ENCODE assay signal across 1 cellular context in the genomic region with DNA sequence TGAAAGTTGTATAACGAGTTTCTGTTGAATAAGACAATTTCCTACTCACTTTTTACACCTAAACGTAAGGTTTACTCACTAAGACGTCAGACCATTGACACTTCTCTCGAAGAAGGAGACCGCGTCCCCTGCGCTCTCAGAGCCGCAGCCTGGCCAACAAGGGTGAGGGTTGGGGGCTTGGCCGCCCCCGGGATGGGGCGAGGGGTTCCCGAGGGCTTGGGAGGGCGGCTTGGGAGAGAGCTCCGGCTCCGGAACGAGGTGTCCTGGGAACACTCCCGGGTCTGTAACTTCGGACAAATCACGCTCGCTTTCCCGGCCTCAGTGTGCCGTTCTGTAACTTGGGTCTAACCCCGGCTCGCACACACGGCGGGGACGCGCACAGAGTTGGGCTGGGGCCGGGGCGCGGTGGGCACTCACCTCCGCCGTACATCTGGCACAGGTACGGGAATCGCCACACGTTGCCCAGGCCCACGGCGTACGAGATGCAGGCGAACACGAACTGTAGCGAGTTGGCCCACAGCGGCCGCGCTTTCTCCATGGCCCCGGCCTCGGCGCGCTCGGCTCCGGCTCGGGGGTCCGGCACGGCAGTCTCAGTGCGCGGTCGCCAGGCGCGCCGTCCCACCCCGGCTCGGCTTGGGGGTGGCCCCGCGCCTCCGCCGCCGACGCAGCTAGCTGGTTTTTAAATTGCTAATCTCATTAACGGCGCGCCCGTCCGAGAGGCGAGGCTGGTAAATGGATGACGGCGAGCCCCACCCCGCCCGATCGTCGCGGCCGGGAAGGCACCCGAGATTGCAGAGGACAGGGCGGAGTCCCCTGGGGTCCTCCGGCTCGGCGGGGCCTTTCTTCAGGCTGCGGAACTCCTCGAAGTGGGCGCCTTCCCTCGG.
TF ChIP-seq lines count a peak whose summit lies in the region.

A gene with protein sequence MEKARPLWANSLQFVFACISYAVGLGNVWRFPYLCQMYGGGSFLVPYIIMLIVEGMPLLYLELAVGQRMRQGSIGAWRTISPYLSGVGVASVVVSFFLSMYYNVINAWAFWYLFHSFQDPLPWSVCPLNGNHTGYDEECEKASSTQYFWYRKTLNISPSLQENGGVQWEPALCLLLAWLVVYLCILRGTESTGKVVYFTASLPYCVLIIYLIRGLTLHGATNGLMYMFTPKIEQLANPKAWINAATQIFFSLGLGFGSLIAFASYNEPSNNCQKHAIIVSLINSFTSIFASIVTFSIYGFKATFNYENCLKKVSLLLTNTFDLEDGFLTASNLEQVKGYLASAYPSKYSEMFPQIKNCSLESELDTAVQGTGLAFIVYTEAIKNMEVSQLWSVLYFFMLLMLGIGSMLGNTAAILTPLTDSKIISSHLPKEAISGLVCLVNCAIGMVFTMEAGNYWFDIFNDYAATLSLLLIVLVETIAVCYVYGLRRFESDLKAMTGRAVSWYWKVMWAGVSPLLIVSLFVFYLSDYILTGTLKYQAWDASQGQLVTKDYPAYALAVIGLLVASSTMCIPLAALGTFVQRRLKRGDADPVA (minus strand): TSS at position 655 of the 884 bp plus-strand sequence. CDS start 117 bp downstream, at position 538.

TF ChIP-seq in HCT116, 20 proteins besides CTCF, POLR2A, EP300 and RAD21 (continued from another document):
- TF ChIP-seq POLR2AphosphoS5 (IDR thresholded peaks at IDR 0.05; ENCODE audit: low read depth, low read length) (no peak), FOSL1 (IDR thresholded peaks at IDR 0.05; ENCODE audit: low read depth) (no peak)
